ENCODE assay signal across 14 cellular contexts in the genomic region with DNA sequence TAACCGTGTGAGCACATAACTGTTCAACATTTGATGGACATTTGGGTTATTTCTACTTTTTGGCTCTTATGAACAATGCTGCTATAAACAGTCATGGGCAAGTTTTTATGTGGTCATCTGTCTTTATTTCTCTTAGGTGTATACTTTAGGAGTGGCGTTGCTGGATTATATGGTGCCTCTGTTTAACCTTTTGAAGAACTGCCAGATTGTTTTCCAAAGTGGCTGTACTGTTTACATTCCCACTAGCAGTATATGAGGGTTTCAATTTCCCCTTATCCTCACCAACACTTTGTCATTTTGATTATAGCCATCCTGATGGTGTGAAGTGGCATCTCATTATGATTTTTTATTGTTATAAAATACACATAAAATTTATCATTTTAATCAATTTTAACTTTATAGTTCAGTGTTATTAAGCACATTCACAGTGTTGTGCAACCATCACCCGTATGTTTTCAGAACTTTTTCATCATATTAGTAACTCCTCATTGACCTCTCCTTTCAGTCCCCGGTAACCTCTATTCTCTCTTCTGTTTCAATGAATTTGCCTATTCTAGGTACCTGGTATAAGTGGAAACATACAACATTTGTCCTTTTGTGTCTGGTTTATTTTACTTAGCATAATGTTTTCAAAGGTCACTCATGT. TPM values are rescaled to one million over a fixed set of nuclear protein-coding genes. Genes with fewer than 3 reads are reported as not detected.
A peak's percentile ranks its signal among the peaks of the same experiment; 100 is the strongest.
DNase-seq lines count a peak whose midpoint lies in the region; ATAC-seq and TF ChIP-seq lines count a peak whose summit lies in the region.
"Had no signal": no experiment of that assay in that cellular context is flagged by ENCODE, and none has a peak within 500 bp of the region (broad histone marks: within the 10 kb centered on the region; RNA-seq: fewer than 3 reads in every experiment).

No MANE protein-coding gene starts in this region.

- no peaks in the 10 kb centered on the region for H3K36me3 ChIP-seq in GM23248 (ENCODE audit: low read depth)
- H3K36me3 ChIP-seq in brain microvascular endothelial cell (replicated peaks): no peaks in the 10 kb centered on the region
- no peaks in the 10 kb centered on the region for H3K36me3 ChIP-seq in osteoblast (ENCODE audit: insufficient read depth, low read length)
- H3K36me3 ChIP-seq: tibial nerve had no signal

- H2AFZ ChIP-seq in GM23248: no peak overlapping the region
- H2AFZ ChIP-seq in osteoblast (ENCODE audit: low read length): no peak overlapping the region

- H3K4me3 ChIP-seq in GM23248 (no peak overlapping the region), brain microvascular endothelial cell (ENCODE audit: low read depth, low read length) (no peak overlapping the region), osteoblast (ENCODE audit: insufficient read depth, low read length) (no peak overlapping the region)
- H3K4me3 ChIP-seq: tibial nerve had no signal

- peaks cover 67% of the 10 kb centered on the region for H3K79me2 ChIP-seq in GM23248 (ENCODE audit: insufficient read depth)
- H3K79me2 ChIP-seq in osteoblast (ENCODE audit: insufficient read depth, low read length): peaks cover 68% of the 10 kb centered on the region

- H4K20me1 ChIP-seq in GM23248 (ENCODE audit: insufficient read depth) (no peaks in the 10 kb centered on the region), osteoblast (ENCODE audit: insufficient read depth, low read length) (peaks cover 10% of the 10 kb centered on the region)

- H3F3A ChIP-seq in GM23248 (ENCODE audit: insufficient read depth): peaks cover 15% of the 10 kb centered on the region; the same call in 1 of the 2 replicates

- peaks cover 10% of the 10 kb centered on the region for H3K4me1 ChIP-seq in GM23248 (ENCODE audit: insufficient read depth)
- peaks cover 16% of the 10 kb centered on the region for H3K4me1 ChIP-seq in osteoblast (ENCODE audit: insufficient read depth, low read length)

- no peak for TF ChIP-seq CTCF in brain microvascular endothelial cell (IDR thresholded peaks at IDR 0.05; ENCODE audit: low read depth, low read length, missing control alignments)
- no peak for TF ChIP-seq CTCF in osteoblast (IDR thresholded peaks at IDR 0.05; ENCODE audit: extremely low read depth, low read depth, low read length)

- 98 to 99% methylated on average over 4 of the region's 4 CpGs for WGBS in GM23248 (ENCODE audit: low coverage in 1 of 2, low lambda C conversion rate in 2 of 2, missing lambda C conversion rate in 2 of 2), 2 experiments

- 0 out of 2 replicates have a peak overlapping the region, but pooled peaks have one; percentile 3 for H3K27ac ChIP-seq in GM23248
- H3K27ac ChIP-seq in brain microvascular endothelial cell: peak overlapping the region; percentile 4
- H3K27ac ChIP-seq in osteoblast (ENCODE audit: low read depth, low read length): peak overlapping the region; percentile 78
- H3K27ac ChIP-seq: epithelial cell of prostate, tibial nerve had no signal

- no peaks in the 10 kb centered on the region for H3K9me2 ChIP-seq in GM23248 (ENCODE audit: insufficient read depth)

- in situ Hi-C loops in GM23248 (cut with MboI) (no loop called here), brain microvascular endothelial cell (cut with HindIII; ENCODE audit: low pct_ligation_motif_present, low sequenced_read_pairs) (no loop called here)

- H3K27me3 ChIP-seq in GM23248 (replicated peaks; ENCODE audit: insufficient read depth) (no peaks in the 10 kb centered on the region), brain microvascular endothelial cell (replicated peaks) (no peaks in the 10 kb centered on the region), osteoblast (ENCODE audit: insufficient read depth, low read length) (no peaks in the 10 kb centered on the region)
- H3K27me3 ChIP-seq: tibial nerve had no signal

- no peak overlapping the region for H3K9ac ChIP-seq in GM23248

- DNase-seq in GM23248: no peak
- peak; percentile 4 for DNase-seq in NCI-H345 (lab: John Stamatoyannopoulos, UW)
- DNase-seq in brain microvascular endothelial cell: no peak
- no peak for DNase-seq in osteoblast (ENCODE audit: insufficient read length, low spot score, missing footprints)
- no peak for DNase-seq in GM03348 (ENCODE audit: low spot score)
- DNase-seq: activated CD8-positive, alpha-beta memory T cell treated with anti-CD3 and anti-CD28 coated beads, Interleukin-2, amount 10 ng/mL, durations not matched to agents 7 days and 5 days; activated naive CD8-positive, alpha-beta T cell treated with anti-CD3 and anti-CD28 coated beads, Interleukin-2, amount 10 ng/mL, durations not matched to agents 7 days and 5 days; NCI-H187 treated with DMSO at 0.1 percent for 48 hours; stimulated activated CD4-positive, alpha-beta T cell treated with anti-CD3 and anti-CD28 coated beads, Interleukin-1b, Interleukin-23, amount 100 ng/mL, for 48 hours had no signal

- H3K9me3 ChIP-seq in GM23248 (ENCODE audit: low read depth) (no peaks in the 10 kb centered on the region), osteoblast (ENCODE audit: low read depth, low read length) (no peaks in the 10 kb centered on the region)
- H3K9me3 ChIP-seq: tibial nerve had no signal

- ATAC-seq in HG02885 (IDR thresholded peaks at IDR 0.05; ENCODE audit: poor library complexity, unreplicated experiment) (no peak), GM18502 (IDR thresholded peaks at IDR 0.05; ENCODE audit: poor library complexity, unreplicated experiment) (no peak)
- ATAC-seq: activated CD8-positive, alpha-beta memory T cell treated with anti-CD3 and anti-CD28 coated beads, Interleukin-2, amount 10 ng/mL, durations not matched to agents 7 days and 5 days; HCT116 had no signal

- H3K4me2 ChIP-seq in GM23248 (ENCODE audit: unreplicated experiment): peak overlapping the region; percentile 23
- peak overlapping the region; percentile 35 for H3K4me2 ChIP-seq in osteoblast (ENCODE audit: insufficient read depth, low read length)

RNA-seq across cellular contexts. Expression of a gene that starts 55.4 kb away (rescaled TPM):
- 19.3 and 21.8 TPM in 2 replicates for total RNA-seq in GM23248 (2014; rRNA removed; shearing (Covaris generic))
- polyA plus RNA-seq in GM23248 (2016; fragmentation: Nextera tagmentation; extraction: Ambion mirVana): 21.0 and 21.7 TPM in 2 replicates
- total RNA-seq in osteoblast: 91.9 and 94.9 TPM in 2 replicates

Comparison
In these comparisons a context has a peak if more than half of its experiments do, and no peak if none do; other contexts are left out.
1. H3K27ac ChIP-seq: peak in every context shown above with its lines; median percentile 78 in osteoblast; 4 in brain microvascular endothelial cell; 3 in GM23248.